In genomic region chr16:84139628-84140258, GRCh38 we compare ENCODE assay signal across 21 cellular contexts. TPM values are rescaled to one million over a fixed set of nuclear protein-coding genes. Genes with fewer than 3 reads are reported as not detected.
DNase-seq lines count a peak whose midpoint lies in the region; ATAC-seq and TF ChIP-seq lines count a peak whose summit lies in the region.
"Had no signal": no experiment of that assay in that cellular context is flagged by ENCODE, and none has a peak within 500 bp of the region (broad histone marks: within the 10 kb centered on the region; RNA-seq: fewer than 3 reads in every experiment).

No MANE protein-coding gene starts in this region.

- no peaks in the 10 kb centered on the region for H3K9me3 Mint-ChIP-seq in stimulated activated effector memory CD8-positive, alpha-beta T cell treated with anti-CD3 and anti-CD28 coated beads, Interleukin-12 subunit alpha, Interleukin-12 subunit beta, amount 100 ng/mL, for 72 hours
- H3K9me3 Mint-ChIP-seq: stimulated activated memory B cell treated with anti-CD40 and anti-IgM and Interleukin-4, amounts not matched to agents 10 μg/mL and 1 μg/mL and 100 μg/mL, for 72 hours had no signal

- no peak overlapping the region for H3K4me3 Mint-ChIP-seq in stimulated activated effector memory CD8-positive, alpha-beta T cell treated with anti-CD3 and anti-CD28 coated beads, Interleukin-12 subunit alpha, Interleukin-12 subunit beta, amount 100 ng/mL, for 72 hours
- H3K4me3 Mint-ChIP-seq: activated CD8-positive, alpha-beta T cell treated with anti-CD3 and anti-CD28 coated beads, Interleukin-2, amount 10 ng/mL, durations not matched to agents 7 days and 5 days; stimulated activated memory B cell treated with anti-CD40 and anti-IgM and Interleukin-4, amounts not matched to agents 10 μg/mL and 1 μg/mL and 100 μg/mL, for 72 hours had no signal

- no peak for TF ChIP-seq CTCF in cardiac muscle cell (IDR thresholded peaks at IDR 0.05; ENCODE audit: low read depth, low read length)
- no peak for TF ChIP-seq CTCF in WERI-Rb-1 (IDR thresholded peaks at IDR 0.05; ENCODE audit: low read depth, low read length)
- TF ChIP-seq CTCF in left lung (IDR thresholded peaks at IDR 0.05) = no peak

- DNase-seq in cardiac muscle cell (ENCODE audit: low read depth in 1 of 2, low spot score in 1 of 2) (no peak), Right ventricle myocardium superior (no peak), WERI-Rb-1 (no peak), left lung (no peak), SKM-1 (lab: John Stamatoyannopoulos, UW; ENCODE audit: unreplicated experiment) (no peak), NCI-H1436 treated with DMSO at 0.1 percent for 48 hours (lab: John Stamatoyannopoulos, UW) (no peak), NCI-H1694 (lab: John Stamatoyannopoulos, UW) (no peak)
- DNase-seq in stimulated activated effector memory CD8-positive, alpha-beta T cell treated with anti-CD3 and anti-CD28 coated beads, Interleukin-12 subunit alpha, Interleukin-12 subunit beta, amount 100 ng/mL, for 72 hours (ENCODE audit: low spot score in 2 of 2) = no peak
- DNase-seq: activated CD8-positive, alpha-beta T cell treated with anti-CD3 and anti-CD28 coated beads, Interleukin-2, amount 10 ng/mL, durations not matched to agents 7 days and 5 days; central memory CD4-positive, alpha-beta T cell; effector CD8-positive, alpha-beta T cell; HCEC 1CT; NCI-H1417 treated with DMSO at 0.1 percent for 48 hours; trophoblast cell had no signal

- peaks cover 12% of the 10 kb centered on the region for H3K36me3 Mint-ChIP-seq in stimulated activated effector memory CD8-positive, alpha-beta T cell treated with anti-CD3 and anti-CD28 coated beads, Interleukin-12 subunit alpha, Interleukin-12 subunit beta, amount 100 ng/mL, for 72 hours

- no peak overlapping the region for H3K4me3 ChIP-seq in cardiac muscle cell
- H3K4me3 ChIP-seq in WERI-Rb-1 (ENCODE audit: low read depth, low read length) = no peak overlapping the region
- no peak overlapping the region for H3K4me3 ChIP-seq in left lung

- no peak for ATAC-seq in Right ventricle myocardium superior (ENCODE audit: poor library complexity)
- ATAC-seq in left lung = peak; percentile 31
- no peak for ATAC-seq in stimulated activated effector memory CD8-positive, alpha-beta T cell treated with anti-CD3 and anti-CD28 coated beads, Interleukin-12 subunit alpha, Interleukin-12 subunit beta, amount 100 ng/mL, for 72 hours
- ATAC-seq: stimulated activated memory B cell treated with anti-CD40 and anti-IgM and Interleukin-4, amounts not matched to agents 10 μg/mL and 1 μg/mL and 100 μg/mL, for 72 hours had no signal

- H3K9me3 ChIP-seq in cardiac muscle cell (ENCODE audit: low read depth) (no peaks in the 10 kb centered on the region), WERI-Rb-1 (ENCODE audit: severe bottlenecking) (no peaks in the 10 kb centered on the region), left lung (no peaks in the 10 kb centered on the region)

- H3K36me3 ChIP-seq in cardiac muscle cell (no peaks in the 10 kb centered on the region), WERI-Rb-1 (no peaks in the 10 kb centered on the region), left lung (no peaks in the 10 kb centered on the region)

- intact Hi-C loops in Right ventricle myocardium superior (cut with DNase I) = loop anchor here (5.0 to 10.0 kb wide), 2 partner anchors 48 to 55 kb away; partner anchors contain the start of gene TAF1C
- intact Hi-C loops in left lung (cut with DNase I) = no loop called here

- peak overlapping the region; percentile 43 for H3K27ac Mint-ChIP-seq in stimulated activated effector memory CD8-positive, alpha-beta T cell treated with anti-CD3 and anti-CD28 coated beads, Interleukin-12 subunit alpha, Interleukin-12 subunit beta, amount 100 ng/mL, for 72 hours
- H3K27ac Mint-ChIP-seq: stimulated activated memory B cell treated with anti-CD40 and anti-IgM and Interleukin-4, amounts not matched to agents 10 μg/mL and 1 μg/mL and 100 μg/mL, for 72 hours had no signal

- H3K4me1 ChIP-seq in cardiac muscle cell (ENCODE audit: low read depth) (peaks cover 37% of the 10 kb centered on the region), left lung (peaks cover 10 to 12% of the 10 kb centered on the region in 2 donors)

- H3K27ac ChIP-seq in cardiac muscle cell (peak overlapping the region; percentile 97), WERI-Rb-1 (peak overlapping the region; percentile 78), left lung (peak overlapping the region in 1 of 2 donors; percentile 77)
- H3K27ac ChIP-seq: C4-2B, RWPE1, VCaP had no signal

- H3K27me3 ChIP-seq in cardiac muscle cell (no peaks in the 10 kb centered on the region), WERI-Rb-1 (ENCODE audit: insufficient read depth, low read depth, severe bottlenecking) (no peaks in the 10 kb centered on the region), left lung (no peaks in the 10 kb centered on the region)

- peaks cover 52% of the 10 kb centered on the region for H3K4me1 Mint-ChIP-seq in stimulated activated effector memory CD8-positive, alpha-beta T cell treated with anti-CD3 and anti-CD28 coated beads, Interleukin-12 subunit alpha, Interleukin-12 subunit beta, amount 100 ng/mL, for 72 hours

RNA-seq across cellular contexts. Expression of gene HSDL1, which starts 5.2 kb away (rescaled TPM):
- 51.7 and 58.9 TPM in 2 replicates for total RNA-seq in cardiac muscle cell
- 60.0 and 78.1 TPM in 2 replicates for polyA plus RNA-seq in cardiac muscle cell
- total RNA-seq in Right ventricle myocardium superior = 22.6 TPM
- 10 to 100 TPM; 26.0 to 27.8 TPM for total RNA-seq in left lung

RNA-seq across cellular contexts. Expression of gene DNAAF1, which starts 5.4 kb away (rescaled TPM):
- total RNA-seq in cardiac muscle cell = 0.51 and 1.3 TPM in 2 replicates
- polyA plus RNA-seq in cardiac muscle cell = 0.82 and 1.1 TPM in 2 replicates
- not detected for total RNA-seq in Right ventricle myocardium superior
- 10 to 100 TPM in 1 of 2 donors, under 1 TPM in 1; 0.85 to 10.3 TPM for total RNA-seq in left lung
- total RNA-seq: activated CD8-positive, alpha-beta T cell treated with anti-CD3 and anti-CD28 coated beads, Interleukin-2, amount 10 ng/mL, durations not matched to agents 7 days and 5 days; fibroblast of lung; osteocyte had no signal
- polyA plus RNA-seq: fibroblast of lung had no signal

RNA-seq across cellular contexts. Expression of gene MBTPS1, which starts 23.0 kb away (rescaled TPM):
- 69.7 and 70.1 TPM in 2 replicates for total RNA-seq in cardiac muscle cell
- 61.0 and 64.5 TPM in 2 replicates for polyA plus RNA-seq in cardiac muscle cell
- 67.3 TPM for total RNA-seq in Right ventricle myocardium superior
- total RNA-seq in left lung = 100 to 1,000 TPM in 1 of 2 donors, 10 to 100 TPM in 1; 86.4 to 102 TPM

RNA-seq across cellular contexts. Expression of gene TAF1C, which starts 47.1 kb away (rescaled TPM):
- total RNA-seq in cardiac muscle cell (37.2 and 73.4 TPM in 2 replicates), Right ventricle myocardium superior (29.3 TPM), left lung (10 to 100 TPM; 49.2 to 50.0 TPM)
- 54.8 and 62.7 TPM in 2 replicates for polyA plus RNA-seq in cardiac muscle cell

RNA-seq across cellular contexts. Expression of gene ADAD2, which starts 51.2 kb away (rescaled TPM):
- 0.04 TPM in 1 of 2 replicates, not detected in the other for total RNA-seq in cardiac muscle cell
- polyA plus RNA-seq in cardiac muscle cell = not detected in 2 replicates
- total RNA-seq in Right ventricle myocardium superior = 0.65 TPM
- total RNA-seq in left lung = under 1 TPM; 0.09 to 0.24 TPM
- total RNA-seq: A172, fibroblast of lung, osteocyte had no signal
- polyA plus RNA-seq: fibroblast of lung had no signal
